Comparison of ENCODE assay signal across 8 cellular contexts in genomic region chr17:3935140-3935542, GRCh38. TPM values are rescaled to one million over a fixed set of nuclear protein-coding genes. Genes with fewer than 3 reads are reported as not detected.
A peak's percentile ranks its signal among the peaks of the same experiment; 100 is the strongest.
DNase-seq lines count a peak whose midpoint lies in the region; ATAC-seq and TF ChIP-seq lines count a peak whose summit lies in the region.

No MANE protein-coding gene starts in this region.

- H3K27ac Mint-ChIP-seq in CD8-positive, alpha-beta T cell, result no peak overlapping the region

- TF ChIP-seq CTCF in CD8-positive, alpha-beta T cell (IDR thresholded peaks at IDR 0.05), result peak; percentile 34
- peak; percentile 83 for TF ChIP-seq CTCF in HEK293 (tag by site-specific recombination; IDR thresholded peaks at IDR 0.05)
- TF ChIP-seq CTCF in lung (IDR thresholded peaks at IDR 0.05; ENCODE audit: control extremely low read depth, extremely low read depth), result peak; percentile 74
- peak in 2 of 3 experiments; percentile 4 to 24 for TF ChIP-seq CTCF in vagina (IDR thresholded peaks at IDR 0.05)

- no peaks in the 10 kb centered on the region for H3K27me3 Mint-ChIP-seq in CD8-positive, alpha-beta T cell (ENCODE audit: low read depth)

- TF ChIP-seq POLR2A in vagina (IDR thresholded peaks at IDR 0.05) (no peak), GM18505 (IDR thresholded peaks at IDR 0.05; ENCODE audit: borderline replicate concordance, extremely low read depth, insufficient read depth, insufficient read length) (no peak)

- no peaks in the 10 kb centered on the region for H3K27me3 ChIP-seq in CD8-positive, alpha-beta T cell (ENCODE audit: insufficient read depth, low read length)
- no peaks in the 10 kb centered on the region for H3K27me3 ChIP-seq in lung (ENCODE audit: control insufficient read depth, insufficient read depth)
- H3K27me3 ChIP-seq in vagina, result no peaks in the 10 kb centered on the region

- CTCF ChIA-PET in CD8-positive, alpha-beta T cell (lab: Charles Lee), result interaction anchor here (0.6 to 1.4 kb wide), 11 partner anchors 15 to 106 kb away, joined by 3 to 8 read pairs (median 4); no protein-coding TSS in a partner anchor
- CTCF ChIA-PET in HEK293 (lab: Yijun Ruan, JAX), result interaction anchor here (0.6 to 4.1 kb wide), 19 partner anchors 9 to 196 kb away, joined by 3 to 17 read pairs (median 5); partner anchors contain the start of gene P2RX1

- no peaks in the 10 kb centered on the region for H3K9me3 ChIP-seq in CD8-positive, alpha-beta T cell (ENCODE audit: low read length)
- no peaks in the 10 kb centered on the region for H3K9me3 ChIP-seq in HEK293 (ENCODE audit: control insufficient read depth, insufficient read depth, low read depth, low read length)
- no peaks in the 10 kb centered on the region for H3K9me3 ChIP-seq in lung (ENCODE audit: control insufficient read depth in 2 of 2, insufficient read depth in 1 of 2, low read length in 1 of 2)
- H3K9me3 ChIP-seq in vagina, result no peaks in the 10 kb centered on the region

- H3K9me3 Mint-ChIP-seq in CD8-positive, alpha-beta T cell, result no peaks in the 10 kb centered on the region

- ATAC-seq in CD8-positive, alpha-beta T cell, result peak; percentile 62
- ATAC-seq in lung (ENCODE audit: insufficient read depth, low FRiP score), result peak; percentile 89
- ATAC-seq in HG02840 (IDR thresholded peaks at IDR 0.05; ENCODE audit: low FRiP score, unreplicated experiment), result no peak
- no peak for ATAC-seq in GM18505 (IDR thresholded peaks at IDR 0.05; ENCODE audit: unreplicated experiment)

- peaks cover 2% of the 10 kb centered on the region for H3K4me1 Mint-ChIP-seq in CD8-positive, alpha-beta T cell (ENCODE audit: low read depth)

- no peak overlapping the region for H3K4me3 ChIP-seq in CD8-positive, alpha-beta T cell (ENCODE audit: low read depth, low read length)
- H3K4me3 ChIP-seq in HEK293 (ENCODE audit: low read depth, low read length), result no peak overlapping the region
- H3K4me3 ChIP-seq in lung, result no peak overlapping the region
- no peak overlapping the region for H3K4me3 ChIP-seq in vagina

- H3K4me1 ChIP-seq in CD8-positive, alpha-beta T cell (ENCODE audit: insufficient read depth, low read length), result no peaks in the 10 kb centered on the region
- H3K4me1 ChIP-seq in HEK293 (ENCODE audit: control insufficient read depth, insufficient read depth, low read length), result no peaks in the 10 kb centered on the region
- no peaks in the 10 kb centered on the region for H3K4me1 ChIP-seq in lung (ENCODE audit: control insufficient read depth in 2 of 2, insufficient read depth in 2 of 2, low read length in 2 of 2)
- no peaks in the 10 kb centered on the region for H3K4me1 ChIP-seq in vagina

- DNase-seq in CD8-positive, alpha-beta T cell, result peak in 4 of 7 experiments; percentile 26 to 66 (median 40)
- DNase-seq in RPMI7951 (ENCODE audit: low read depth) (peak; percentile 53), dermis microvascular lymphatic vessel endothelial cell (ENCODE audit: low read depth in 2 of 2) (peak; percentile 75 to 86), lung (ENCODE audit: low spot score) (peak; percentile 80), vagina (ENCODE audit: extremely low spot score in 2 of 2) (no peak)

- peaks cover 58% of the 10 kb centered on the region for H3K36me3 ChIP-seq in CD8-positive, alpha-beta T cell (ENCODE audit: insufficient read depth, low read length)
- H3K36me3 ChIP-seq in HEK293 (ENCODE audit: control insufficient read depth in 2 of 2, insufficient read depth in 1 of 2, low read length in 2 of 2), result peaks cover 0 to 16% of the 10 kb centered on the region in 2 experiments; a peak in 2 of 3 replicates
- peaks cover 0 to 21% of the 10 kb centered on the region in 2 donors for H3K36me3 ChIP-seq in lung (ENCODE audit: control insufficient read depth in 2 of 2, insufficient read depth in 2 of 2, low read length in 2 of 2)
- peaks cover 0 to 7% of the 10 kb centered on the region in 2 donors for H3K36me3 ChIP-seq in vagina

- WGBS in lung, 2 donors, result 15 to 18% methylated on average over 10 of the region's 10 CpGs

- POLR2A ChIA-PET in CD8-positive, alpha-beta T cell (lab: Charles Lee), result no interaction called here
- POLR2A ChIA-PET in HEK293 (lab: Yijun Ruan, JAX), result no interaction called here

- H3K36me3 Mint-ChIP-seq in CD8-positive, alpha-beta T cell, result peaks cover 80% of the 10 kb centered on the region

- no peak overlapping the region for H3K27ac ChIP-seq in CD8-positive, alpha-beta T cell (ENCODE audit: low read depth, low read length)
- H3K27ac ChIP-seq in HEK293 (ENCODE audit: extremely low read depth, low read depth, low read length) (no peak overlapping the region), lung (ENCODE audit: low read depth in 1 of 2, low read length in 1 of 2) (no peak overlapping the region), vagina (no peak overlapping the region)

- intact Hi-C loops in CD8-positive, alpha-beta T cell (cut with DNase I, micrococcal nuclease), result loop anchor here (1.0 kb wide), 1 partner anchor 69 kb away; no protein-coding TSS in a partner anchor
- intact Hi-C loops in vagina (cut with DNase I), result no loop called here

- no peak overlapping the region for H3K4me3 Mint-ChIP-seq in CD8-positive, alpha-beta T cell

TF ChIP-seq in HEK293, 187 proteins besides CTCF, POLR2A, EP300 and RAD21 (continues in another document):
- TF ChIP-seq ZNF654 (tag by site-specific recombination; IDR thresholded peaks at IDR 0.05; ENCODE audit: low read depth), result peak; percentile 72
- TF ChIP-seq ZBTB17 (tag by site-specific recombination; IDR thresholded peaks at IDR 0.05), result 0 out of 2 replicates have a peak, but pooled peaks have one; percentile 28
- peak; percentile 56; the same call in 1 of the 2 replicates for TF ChIP-seq ZBTB48 (tag by site-specific recombination; IDR thresholded peaks at IDR 0.05)
- peak; percentile 98 for TF ChIP-seq ZNF341 (tag by site-specific recombination; IDR thresholded peaks at IDR 0.05; ENCODE audit: low read depth)
- peak; percentile 56 for TF ChIP-seq PRDM10 (tag by site-specific recombination; IDR thresholded peaks at IDR 0.05)
- 0 out of 2 replicates have a peak, but pooled peaks have one; percentile 24 for TF ChIP-seq YY1 (tag by site-specific recombination; IDR thresholded peaks at IDR 0.05)
- peak; percentile 93 for TF ChIP-seq ZIC2 (tag by site-specific recombination; IDR thresholded peaks at IDR 0.05)
- TF ChIP-seq ZFP69B (tag by site-specific recombination; IDR thresholded peaks at IDR 0.05), result 0 out of 2 replicates have a peak, but pooled peaks have one; percentile 11
- TF ChIP-seq ZNF335 (tag by site-specific recombination; conservative IDR thresholded peaks at IDR 0.05), result peak; percentile 64
- TF ChIP-seq ZNF362 (tag by site-specific recombination; IDR thresholded peaks at IDR 0.05), result peak; percentile 76
- TF ChIP-seq SCRT1 (tag by site-specific recombination; IDR thresholded peaks at IDR 0.05; ENCODE audit: borderline replicate concordance), result peak; percentile 87
- TF ChIP-seq MYNN (tag by site-specific recombination; IDR thresholded peaks at IDR 0.05; ENCODE audit: borderline replicate concordance), result no peak

RNA-seq across cellular contexts. Expression of gene P2RX1, which starts 18.9 kb away (rescaled TPM):
- total RNA-seq in CD8-positive, alpha-beta T cell, result under 1 TPM; 0.67 to 0.95 TPM
- not detected in 2 replicates for total RNA-seq in RPMI7951 (2014; rRNA removed; shearing (Covaris generic))
- total RNA-seq in dermis microvascular lymphatic vessel endothelial cell (not detected in 2 replicates), lung (10 to 100 TPM in 1 of 2 donors, 1 to 10 TPM in 1; 4.6 to 16.4 TPM), vagina (4.2 TPM)
- 10 to 100 TPM in 1 of 2 donors, 1 to 10 TPM in 1; 7.0 to 14.0 TPM for polyA plus RNA-seq in lung

RNA-seq across cellular contexts. Expression of gene ATP2A3, which starts 29.1 kb away (rescaled TPM):
- total RNA-seq in CD8-positive, alpha-beta T cell, result 100 to 1,000 TPM; 197 to 200 TPM
- 0.59 and 0.96 TPM in 2 replicates for total RNA-seq in RPMI7951 (2014; rRNA removed; shearing (Covaris generic))
- under 0.01 TPM in 1 of 2 replicates, not detected in the other for total RNA-seq in dermis microvascular lymphatic vessel endothelial cell
- total RNA-seq in lung, result 10 to 100 TPM; 19.0 to 64.6 TPM
- polyA plus RNA-seq in lung, result 10 to 100 TPM; 16.6 to 31.9 TPM
- 15.5 TPM for total RNA-seq in vagina

RNA-seq across cellular contexts. Expression of gene CAMKK1, which starts 42.3 kb away (rescaled TPM):
- total RNA-seq in CD8-positive, alpha-beta T cell, result 1 to 10 TPM; 5.3 to 5.9 TPM
- total RNA-seq in RPMI7951 (2014; rRNA removed; shearing (Covaris generic)), result 1.2 and 2.3 TPM in 2 replicates
- total RNA-seq in dermis microvascular lymphatic vessel endothelial cell (0.64 and 1.0 TPM in 2 replicates), lung (10 to 100 TPM in 1 of 2 donors, 1 to 10 TPM in 1; 3.8 to 14.9 TPM), vagina (12.0 TPM)
- polyA plus RNA-seq in lung, result 10 to 100 TPM in 1 of 2 donors, 1 to 10 TPM in 1; 7.9 to 11.0 TPM

Comparison
In these comparisons a context has a peak if more than half of its experiments do, and no peak if none do; other contexts are left out.
1. ATAC-seq: peak in CD8-positive, alpha-beta T cell (single experiment) and lung (single experiment); none in HG02840 (single experiment) and GM18505 (single experiment).
2. DNase-seq: peak in CD8-positive, alpha-beta T cell (4 of 7), RPMI7951 (single experiment), dermis microvascular lymphatic vessel endothelial cell (2 of 2) and lung (single experiment); none in vagina (0 of 2).
3. CTCF ChIP-seq: peak in every context shown above with its lines; median percentile 83 in HEK293; 74 in lung; 34 in CD8-positive, alpha-beta T cell; 14 in vagina.